29 cellular contexts compared by ENCODE assay signal in genomic region chr12:115880238-115880637, GRCh38.
"Had no signal": no experiment of that assay in that cellular context is flagged by ENCODE, and none has a peak within 500 bp of the region (broad histone marks: within the 10 kb centered on the region; RNA-seq: fewer than 3 reads in every experiment).

No MANE protein-coding gene starts in this region.

- H3K27ac Mint-ChIP-seq: naive B cell; naive thymus-derived CD8-positive, alpha-beta T cell; natural killer cell treated with Interleukin-12 subunit alpha and Interleukin-12 subunit beta and Interleukin-15 and Interleukin-18, amount 100 ng/mL, for 72 hours; neural progenitor cell; progenitor cell of endocrine pancreas; stimulated activated memory B cell treated with anti-CD40 and anti-IgM and Interleukin-4, amounts not matched to agents 10 μg/mL and 1 μg/mL and 100 μg/mL, for 72 hours; stimulated activated naive CD8-positive, alpha-beta T cell treated with anti-CD3 and anti-CD28 coated beads, Interleukin-15, amount 100 ng/mL, for 72 hours had no signal

- H3K4me2 ChIP-seq: neural progenitor cell had no signal

- H3K27me3 Mint-ChIP-seq: progenitor cell of endocrine pancreas had no signal

- H2AFZ ChIP-seq: neural progenitor cell, parathyroid adenoma had no signal

- H3K4me3 Mint-ChIP-seq: naive B cell; naive thymus-derived CD8-positive, alpha-beta T cell; natural killer cell treated with Interleukin-12 subunit alpha and Interleukin-12 subunit beta and Interleukin-15 and Interleukin-18, amount 100 ng/mL, for 72 hours; neural progenitor cell; stimulated activated memory B cell treated with anti-CD40 and anti-IgM and Interleukin-4, amounts not matched to agents 10 μg/mL and 1 μg/mL and 100 μg/mL, for 72 hours; stimulated activated naive CD8-positive, alpha-beta T cell treated with anti-CD3 and anti-CD28 coated beads, Interleukin-15, amount 100 ng/mL, for 72 hours had no signal

- H3K9me3 ChIP-seq: psoas muscle, suprapubic skin, testis, transverse colon, upper lobe of left lung, vagina had no signal

- H3K4me3 ChIP-seq: neural progenitor cell, ovary, psoas muscle, right lobe of liver, sigmoid colon, suprapubic skin, testis, tibial artery, transverse colon, upper lobe of left lung, vagina had no signal

- H3K27ac ChIP-seq: neural progenitor cell, ovary, parathyroid adenoma, psoas muscle, right lobe of liver, sigmoid colon, suprapubic skin, testis, tibial artery, transverse colon, upper lobe of left lung, vagina had no signal

- H3K9ac ChIP-seq: neural progenitor cell, parathyroid adenoma had no signal

- H3K27me3 ChIP-seq: neural progenitor cell, ovary, right lobe of liver, testis, upper lobe of left lung, vagina had no signal

- H3K36me3 Mint-ChIP-seq: natural killer cell treated with Interleukin-12 subunit alpha and Interleukin-12 subunit beta and Interleukin-15 and Interleukin-18, amount 100 ng/mL, for 72 hours; neural progenitor cell; stimulated activated memory B cell treated with anti-CD40 and anti-IgM and Interleukin-4, amounts not matched to agents 10 μg/mL and 1 μg/mL and 100 μg/mL, for 72 hours had no signal

- ATAC-seq: naive thymus-derived CD8-positive, alpha-beta T cell; natural killer cell treated with Interleukin-12 subunit alpha and Interleukin-12 subunit beta and Interleukin-15 and Interleukin-18, amount 100 ng/mL, for 72 hours; psoas muscle; right cardiac atrium; right lobe of liver; stimulated activated memory B cell treated with anti-CD40 and anti-IgM and Interleukin-4, amounts not matched to agents 10 μg/mL and 1 μg/mL and 100 μg/mL, for 72 hours; stimulated activated naive CD8-positive, alpha-beta T cell treated with anti-CD3 and anti-CD28 coated beads, Interleukin-15, amount 100 ng/mL, for 72 hours; stimulated activated naive CD8-positive, alpha-beta T cell treated with anti-CD3 and anti-CD28 coated beads, Interleukin-15, Interleukin-2, amounts not matched to agents 100 U/mL and 50 U/mL, for 24 hours had no signal

- H3K79me2 ChIP-seq: parathyroid adenoma had no signal

- H3K36me3 ChIP-seq: neural progenitor cell, ovary, right lobe of liver, sigmoid colon, suprapubic skin, tibial artery, transverse colon, upper lobe of left lung, vagina had no signal

- DNase-seq: naive B cell; naive thymus-derived CD8-positive, alpha-beta T cell; ovary; posterior cingulate gyrus; psoas muscle; right cardiac atrium; right lobe of liver; sigmoid colon; small intestine; stimulated activated CD4-positive, alpha-beta T cell treated with anti-CD3 and anti-CD28 coated beads, Interleukin-15, amount 100 ng/mL, for 24 hours; stimulated activated CD4-positive, alpha-beta T cell treated with anti-CD3 and anti-CD28 coated beads, Interleukin-2, amount 100 ng/mL, for 24 hours; stimulated activated CD4-positive, alpha-beta T cell treated with anti-CD3 and anti-CD28 coated beads, Interleukin-4, amount 100 ng/mL, for 1 hour; stimulated activated CD4-positive, alpha-beta T cell treated with anti-CD3 and anti-CD28 coated beads, Interleukin-4, amount 100 ng/mL, for 4 hours; stimulated activated CD8-positive, alpha-beta memory T cell treated with anti-CD3 and anti-CD28 coated beads, Interleukin-4, amount 100 ng/mL, for 48 hours; stimulated activated naive CD4-positive, alpha-beta T cell; stimulated activated naive CD8-positive, alpha-beta T cell treated with anti-CD3 and anti-CD28 coated beads, Interleukin-15, amount 100 ng/mL, for 72 hours; stimulated activated naive CD8-positive, alpha-beta T cell treated with anti-CD3 and anti-CD28 coated beads, Interleukin-15, Interleukin-2, amounts not matched to agents 100 U/mL and 50 U/mL, for 24 hours; substantia nigra; testis; tibial artery; transverse colon; upper lobe of left lung had no signal

- H3K4me1 ChIP-seq: neural progenitor cell, parathyroid adenoma, psoas muscle, right lobe of liver, sigmoid colon, suprapubic skin, testis, tibial artery, transverse colon, upper lobe of left lung, vagina had no signal

- H3K9me3 Mint-ChIP-seq: natural killer cell treated with Interleukin-12 subunit alpha and Interleukin-12 subunit beta and Interleukin-15 and Interleukin-18, amount 100 ng/mL, for 72 hours; neural progenitor cell; stimulated activated naive CD8-positive, alpha-beta T cell treated with anti-CD3 and anti-CD28 coated beads, Interleukin-15, amount 100 ng/mL, for 72 hours had no signal

- H3K4me1 Mint-ChIP-seq: naive B cell; naive thymus-derived CD8-positive, alpha-beta T cell; neural progenitor cell; stimulated activated memory B cell treated with anti-CD40 and anti-IgM and Interleukin-4, amounts not matched to agents 10 μg/mL and 1 μg/mL and 100 μg/mL, for 72 hours; stimulated activated naive CD8-positive, alpha-beta T cell treated with anti-CD3 and anti-CD28 coated beads, Interleukin-15, amount 100 ng/mL, for 72 hours had no signal
